In genomic region chr21:36945496-36946138, GRCh38 we compare ENCODE assay signal across 1 cellular context.
TF ChIP-seq lines count a peak whose summit lies in the region.

No MANE protein-coding gene starts in this region.

TF ChIP-seq in K562, 482 proteins besides CTCF, POLR2A, EP300 and RAD21 (continued from another document and continues in another):
- TF ChIP-seq CHD7 (IDR thresholded peaks at IDR 0.05; ENCODE audit: low read depth, low read length) = no peak
- no peak for TF ChIP-seq KLF1 (tag; IDR thresholded peaks at IDR 0.05)
- no peak for TF ChIP-seq MBD2 (IDR thresholded peaks at IDR 0.05; ENCODE audit: borderline replicate concordance, low read depth)
- no peak for TF ChIP-seq L3MBTL2 (IDR thresholded peaks at IDR 0.05)
- no peak for TF ChIP-seq USF2 (CRISPR knock-in tag; IDR thresholded peaks at IDR 0.05)
- no peak for TF ChIP-seq KDM2B (CRISPR knock-in tag; IDR thresholded peaks at IDR 0.05)
- no peak for TF ChIP-seq NR4A1 (CRISPR knock-in tag; IDR thresholded peaks at IDR 0.05)
- no peak for TF ChIP-seq NR4A1 (tag; IDR thresholded peaks at IDR 0.05)
- no peak for TF ChIP-seq ZNF79 (CRISPR knock-in tag; IDR thresholded peaks at IDR 0.05; ENCODE audit: low read depth)
- TF ChIP-seq SMARCA5 (IDR thresholded peaks at IDR 0.05) = no peak
- no peak for TF ChIP-seq PHB (CRISPR knock-in tag; IDR thresholded peaks at IDR 0.05)
- TF ChIP-seq GABPB2 (CRISPR knock-in tag; conservative IDR thresholded peaks at IDR 0.05) = no peak
- TF ChIP-seq ZNF764 (CRISPR knock-in tag; IDR thresholded peaks at IDR 0.05; ENCODE audit: low read depth) = no peak
- no peak for TF ChIP-seq GABPA (tag; conservative IDR thresholded peaks at IDR 0.05; ENCODE audit: low read depth)
- no peak for TF ChIP-seq BRD4 (IDR thresholded peaks at IDR 0.05)
- 0 out of 2 replicates have a peak, but pooled peaks have one; percentile 41 for TF ChIP-seq PML (IDR thresholded peaks at IDR 0.05; ENCODE audit: low read length)
- TF ChIP-seq TGIF2 (CRISPR knock-in tag; IDR thresholded peaks at IDR 0.05) = no peak
- TF ChIP-seq ZNF655 (CRISPR knock-in tag; IDR thresholded peaks at IDR 0.05) = no peak
- TF ChIP-seq CHCHD3 (CRISPR knock-in tag; IDR thresholded peaks at IDR 0.05) = no peak
- TF ChIP-seq XRCC5 (IDR thresholded peaks at IDR 0.05; ENCODE audit: low read depth, low read length) = no peak
- TF ChIP-seq ZNF280B (CRISPR knock-in tag; IDR thresholded peaks at IDR 0.05) = no peak
- TF ChIP-seq E2F1 (CRISPR knock-in tag; IDR thresholded peaks at IDR 0.05) = no peak
- TF ChIP-seq BCOR (IDR thresholded peaks at IDR 0.05) = no peak
- TF ChIP-seq TBL1XR1 (IDR thresholded peaks at IDR 0.05; ENCODE audit: low read length in 2 of 2) = no peak
- TF ChIP-seq ZNF408 (CRISPR knock-in tag; IDR thresholded peaks at IDR 0.05; ENCODE audit: low read depth) = no peak
- TF ChIP-seq POLR2AphosphoS5 (IDR thresholded peaks at IDR 0.05; ENCODE audit: control insufficient read depth, insufficient read depth, low read depth, low read length) = 0 out of 2 replicates have a peak, but pooled peaks have one; percentile 33
- no peak for TF ChIP-seq SNAPC5 (CRISPR knock-in tag; IDR thresholded peaks at IDR 0.05)
- TF ChIP-seq MEIS2 (IDR thresholded peaks at IDR 0.05; ENCODE audit: partially characterized antibody) = peak; percentile 58
- no peak for TF ChIP-seq GTF2B (IDR thresholded peaks at IDR 0.05; ENCODE audit: extremely low read depth, insufficient read length)
